1 cellular context compared by ENCODE assay signal in the genomic region with DNA sequence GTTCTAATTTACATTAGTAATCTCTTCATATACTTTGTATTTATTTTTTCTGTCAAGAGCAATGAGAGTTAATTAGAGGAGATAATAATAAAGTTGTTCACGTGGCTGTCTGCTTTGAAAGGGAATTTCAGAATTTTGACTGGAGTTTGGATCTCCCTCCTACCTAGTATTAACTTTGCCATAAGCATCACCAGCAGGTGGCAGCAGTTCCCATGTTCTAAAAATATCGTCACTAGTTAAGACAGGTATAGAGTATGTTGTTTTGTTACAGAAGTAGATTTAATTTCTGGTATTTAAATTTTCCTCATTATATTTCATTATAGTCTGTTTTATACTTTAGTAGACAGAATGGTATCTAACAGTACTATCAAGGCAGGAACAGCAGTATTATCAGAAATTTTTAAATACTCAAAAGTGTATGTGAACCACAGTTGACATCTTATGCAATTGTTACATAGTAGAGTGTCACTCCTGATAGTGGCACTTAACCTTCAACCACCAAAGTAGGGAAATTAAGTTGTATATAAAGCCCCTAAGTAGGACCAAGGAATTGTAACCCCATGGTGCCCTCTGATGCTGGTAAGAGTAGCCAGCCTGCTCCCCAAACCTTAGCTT.
TF ChIP-seq lines count a peak whose summit lies in the region.

No MANE protein-coding gene starts in this region.

TF ChIP-seq in K562, 482 proteins besides CTCF, POLR2A, EP300 and RAD21:
- TF ChIP-seq, protein P1, sequence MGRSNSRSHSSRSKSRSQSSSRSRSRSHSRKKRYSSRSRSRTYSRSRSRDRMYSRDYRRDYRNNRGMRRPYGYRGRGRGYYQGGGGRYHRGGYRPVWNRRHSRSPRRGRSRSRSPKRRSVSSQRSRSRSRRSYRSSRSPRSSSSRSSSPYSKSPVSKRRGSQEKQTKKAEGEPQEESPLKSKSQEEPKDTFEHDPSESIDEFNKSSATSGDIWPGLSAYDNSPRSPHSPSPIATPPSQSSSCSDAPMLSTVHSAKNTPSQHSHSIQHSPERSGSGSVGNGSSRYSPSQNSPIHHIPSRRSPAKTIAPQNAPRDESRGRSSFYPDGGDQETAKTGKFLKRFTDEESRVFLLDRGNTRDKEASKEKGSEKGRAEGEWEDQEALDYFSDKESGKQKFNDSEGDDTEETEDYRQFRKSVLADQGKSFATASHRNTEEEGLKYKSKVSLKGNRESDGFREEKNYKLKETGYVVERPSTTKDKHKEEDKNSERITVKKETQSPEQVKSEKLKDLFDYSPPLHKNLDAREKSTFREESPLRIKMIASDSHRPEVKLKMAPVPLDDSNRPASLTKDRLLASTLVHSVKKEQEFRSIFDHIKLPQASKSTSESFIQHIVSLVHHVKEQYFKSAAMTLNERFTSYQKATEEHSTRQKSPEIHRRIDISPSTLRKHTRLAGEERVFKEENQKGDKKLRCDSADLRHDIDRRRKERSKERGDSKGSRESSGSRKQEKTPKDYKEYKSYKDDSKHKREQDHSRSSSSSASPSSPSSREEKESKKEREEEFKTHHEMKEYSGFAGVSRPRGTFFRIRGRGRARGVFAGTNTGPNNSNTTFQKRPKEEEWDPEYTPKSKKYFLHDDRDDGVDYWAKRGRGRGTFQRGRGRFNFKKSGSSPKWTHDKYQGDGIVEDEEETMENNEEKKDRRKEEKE (IDR thresholded peaks at IDR 0.05; ENCODE audit: borderline replicate concordance in 1 of 2, control insufficient read depth in 1 of 2, low read depth in 2 of 2, low read length in 1 of 2) = no peak
- no peak for TF ChIP-seq CREM (IDR thresholded peaks at IDR 0.05; ENCODE audit: low read depth)
- TF ChIP-seq MEF2A (IDR thresholded peaks at IDR 0.05; ENCODE audit: control insufficient read depth, low read depth, low read length) = peak; percentile 96
- peak; percentile 55; the same call in 1 of the 2 replicates for TF ChIP-seq MEF2D (tag; conservative IDR thresholded peaks at IDR 0.05; ENCODE audit: low read depth)
- TF ChIP-seq, protein P2, sequence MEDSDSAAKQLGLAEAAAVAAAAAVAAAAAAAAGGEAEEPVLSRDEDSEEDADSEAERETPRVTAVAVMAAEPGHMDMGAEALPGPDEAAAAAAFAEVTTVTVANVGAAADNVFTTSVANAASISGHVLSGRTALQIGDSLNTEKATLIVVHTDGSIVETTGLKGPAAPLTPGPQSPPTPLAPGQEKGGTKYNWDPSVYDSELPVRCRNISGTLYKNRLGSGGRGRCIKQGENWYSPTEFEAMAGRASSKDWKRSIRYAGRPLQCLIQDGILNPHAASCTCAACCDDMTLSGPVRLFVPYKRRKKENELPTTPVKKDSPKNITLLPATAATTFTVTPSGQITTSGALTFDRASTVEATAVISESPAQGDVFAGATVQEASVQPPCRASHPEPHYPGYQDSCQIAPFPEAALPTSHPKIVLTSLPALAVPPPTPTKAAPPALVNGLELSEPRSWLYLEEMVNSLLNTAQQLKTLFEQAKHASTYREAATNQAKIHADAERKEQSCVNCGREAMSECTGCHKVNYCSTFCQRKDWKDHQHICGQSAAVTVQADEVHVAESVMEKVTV (CRISPR knock-in tag; IDR thresholded peaks at IDR 0.05) = peak; percentile 39; the same call in 1 of the 2 replicates
